8 cellular contexts compared by ENCODE assay signal in the genomic region with DNA sequence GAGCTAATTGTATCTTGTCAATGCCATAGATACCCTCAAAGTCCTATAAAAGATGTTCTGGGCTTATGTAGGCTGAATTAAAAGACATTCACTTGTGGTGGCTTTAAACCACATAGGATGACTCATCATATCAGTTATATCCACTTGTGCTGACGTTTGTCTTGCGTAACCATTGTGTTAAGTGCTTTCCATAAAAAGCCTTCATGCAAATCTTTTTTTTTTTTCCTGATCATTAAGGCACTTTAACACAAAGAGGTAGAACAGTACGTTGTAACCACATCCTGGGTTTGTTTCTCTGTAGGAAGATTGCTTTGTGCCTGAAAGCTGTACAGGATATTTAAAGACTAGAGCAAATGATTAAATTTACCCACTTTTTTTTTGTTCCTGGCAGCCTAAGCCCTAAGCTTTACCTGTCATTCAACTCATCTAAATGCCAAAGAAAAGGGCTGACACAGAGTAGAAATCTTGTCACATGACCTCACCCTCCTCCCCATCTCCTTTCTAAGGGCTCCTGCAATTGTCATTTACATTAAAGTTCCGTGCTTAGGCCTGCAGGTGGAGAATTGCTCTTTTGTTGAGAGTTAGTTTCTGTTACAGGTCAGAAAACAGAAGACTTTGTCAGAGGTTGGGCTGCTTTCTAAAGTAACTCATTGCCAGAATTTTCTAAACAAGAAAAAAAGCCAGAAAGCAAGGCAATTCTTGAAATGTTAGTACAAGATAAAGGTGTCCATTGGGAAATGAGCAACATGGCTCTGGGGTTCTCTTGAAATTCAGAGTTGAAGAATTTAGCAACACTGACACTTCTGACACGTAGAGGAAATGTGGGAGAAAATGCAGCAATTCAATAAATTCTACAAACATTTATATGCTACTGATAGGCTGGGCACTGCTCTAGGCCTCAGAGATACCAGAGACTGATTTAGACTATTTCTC.
DNase-seq lines count a peak whose midpoint lies in the region; ATAC-seq and TF ChIP-seq lines count a peak whose summit lies in the region.

No MANE protein-coding gene starts in this region.

- H3K27ac ChIP-seq in OCI-LY7 (ENCODE audit: low read depth, low read length, poor library complexity, severe bottlenecking) = peak overlapping the region; percentile 91
- H3K27ac ChIP-seq in brain microvascular endothelial cell = no peak overlapping the region
- no peak overlapping the region for H3K27ac ChIP-seq in lung (ENCODE audit: low read depth in 1 of 2, low read length in 1 of 2)

- H3K4me3 ChIP-seq in OCI-LY7 (ENCODE audit: low read depth, low read length, poor library complexity, severe bottlenecking) = peak overlapping the region; percentile 36
- H3K4me3 ChIP-seq in brain microvascular endothelial cell (ENCODE audit: low read depth, low read length) = no peak overlapping the region
- H3K4me3 ChIP-seq in lung = no peak overlapping the region

- H3K9me3 ChIP-seq in OCI-LY7 (ENCODE audit: low read length) = peaks cover 11% of the 10 kb centered on the region; the same call in 1 of the 2 replicates
- no peaks in the 10 kb centered on the region for H3K9me3 ChIP-seq in lung (ENCODE audit: control insufficient read depth in 2 of 2, insufficient read depth in 1 of 2, low read length in 1 of 2)

- peak overlapping the region; percentile 62 for H3K4me2 ChIP-seq in OCI-LY7 (ENCODE audit: low read length)

- no peaks in the 10 kb centered on the region; the same call in 1 of the 2 replicates for H3K9me2 ChIP-seq in OCI-LY7 (ENCODE audit: insufficient read depth, low read length)

- peak overlapping the region; percentile 65 for H2AFZ ChIP-seq in OCI-LY7 (ENCODE audit: low read length)

- no peaks in the 10 kb centered on the region for H3K27me3 ChIP-seq in brain microvascular endothelial cell (replicated peaks)
- H3K27me3 ChIP-seq in lung (ENCODE audit: control insufficient read depth, insufficient read depth) = no peaks in the 10 kb centered on the region

- ATAC-seq in GM21529 (IDR thresholded peaks at IDR 0.05; ENCODE audit: unreplicated experiment) (peak; percentile 82), lung (ENCODE audit: insufficient read depth, low FRiP score) (peak; percentile 76)

- intact Hi-C loops in OCI-LY7 (cut with micrococcal nuclease; ENCODE audit: unreplicated experiment) = loop anchor here (2.0 kb wide), 1 partner anchor 15 kb away; no protein-coding TSS in a partner anchor

- no peaks in the 10 kb centered on the region for H4K20me1 ChIP-seq in OCI-LY7 (ENCODE audit: insufficient read depth, low read length)

- CTCF ChIA-PET in OCI-LY7 (lab: Charles Lee; ENCODE audit: unreplicated experiment) = no interaction called here

- BruUV-seq in OCI-LY7 (replicated peaks; lab: Mats Ljungman, UMichigan) = TSS peak; percentile 95

- H3K4me1 ChIP-seq in OCI-LY7 (ENCODE audit: insufficient read depth, low read length, poor library complexity, severe bottlenecking) (peaks cover 61% of the 10 kb centered on the region), lung (ENCODE audit: control insufficient read depth in 2 of 2, insufficient read depth in 2 of 2, low read length in 2 of 2) (peaks cover 0 to 5% of the 10 kb centered on the region in 2 donors)

- H3K79me2 ChIP-seq in OCI-LY7 (ENCODE audit: insufficient read depth, low read depth, low read length) = no peaks in the 10 kb centered on the region

- DNase-seq in GM04503 (ENCODE audit: low read depth) (peak; percentile 4), HS-27A (ENCODE audit: low read depth) (peak; percentile 7), OCI-LY7 (ENCODE audit: low spot score) (peak; percentile 90), brain microvascular endothelial cell (peak; percentile 23), lung (ENCODE audit: low spot score) (peak; percentile 59), ecto neural progenitor cell (ENCODE audit: low spot score) (no peak), cerebellum (ENCODE audit: low spot score) (no peak)

- POLR2A ChIA-PET in OCI-LY7 (lab: Charles Lee) = interaction anchor here (0.7 to 1.0 kb wide), 3 partner anchors 10 to 118 kb away, joined by 3 read pairs; no protein-coding TSS in a partner anchor

- peak; percentile 76 for TF ChIP-seq CTCF in OCI-LY7 (conservative IDR thresholded peaks at IDR 0.05; ENCODE audit: low read length)
- TF ChIP-seq CTCF in brain microvascular endothelial cell (IDR thresholded peaks at IDR 0.05; ENCODE audit: low read depth, low read length, missing control alignments) = peak; percentile 23
- no peak for TF ChIP-seq CTCF in lung (IDR thresholded peaks at IDR 0.05; ENCODE audit: control extremely low read depth, extremely low read depth)

- WGBS in lung, 2 donors = 12 to 20% methylated on average over 5 of the region's 5 CpGs

- in situ Hi-C loops in brain microvascular endothelial cell (cut with HindIII; ENCODE audit: low pct_ligation_motif_present, low sequenced_read_pairs) = no loop called here

- 0 out of 2 replicates have a peak, but pooled peaks cover 9% of the 10 kb centered on the region for H3K36me3 ChIP-seq in OCI-LY7 (ENCODE audit: insufficient read depth, low read length)
- no peaks in the 10 kb centered on the region for H3K36me3 ChIP-seq in brain microvascular endothelial cell (replicated peaks)
- no peaks in the 10 kb centered on the region for H3K36me3 ChIP-seq in lung (ENCODE audit: control insufficient read depth in 2 of 2, insufficient read depth in 2 of 2, low read length in 2 of 2)

Comparison
In these comparisons a context has a peak if more than half of its experiments do, and no peak if none do; other contexts are left out.
1. DNase-seq: peak in GM04503 (single experiment), HS-27A (single experiment), OCI-LY7 (single experiment), brain microvascular endothelial cell (single experiment) and lung (single experiment); none in ecto neural progenitor cell (single experiment) and cerebellum (single experiment).